Comparison of ENCODE assay signal across 10 cellular contexts in the genomic region with DNA sequence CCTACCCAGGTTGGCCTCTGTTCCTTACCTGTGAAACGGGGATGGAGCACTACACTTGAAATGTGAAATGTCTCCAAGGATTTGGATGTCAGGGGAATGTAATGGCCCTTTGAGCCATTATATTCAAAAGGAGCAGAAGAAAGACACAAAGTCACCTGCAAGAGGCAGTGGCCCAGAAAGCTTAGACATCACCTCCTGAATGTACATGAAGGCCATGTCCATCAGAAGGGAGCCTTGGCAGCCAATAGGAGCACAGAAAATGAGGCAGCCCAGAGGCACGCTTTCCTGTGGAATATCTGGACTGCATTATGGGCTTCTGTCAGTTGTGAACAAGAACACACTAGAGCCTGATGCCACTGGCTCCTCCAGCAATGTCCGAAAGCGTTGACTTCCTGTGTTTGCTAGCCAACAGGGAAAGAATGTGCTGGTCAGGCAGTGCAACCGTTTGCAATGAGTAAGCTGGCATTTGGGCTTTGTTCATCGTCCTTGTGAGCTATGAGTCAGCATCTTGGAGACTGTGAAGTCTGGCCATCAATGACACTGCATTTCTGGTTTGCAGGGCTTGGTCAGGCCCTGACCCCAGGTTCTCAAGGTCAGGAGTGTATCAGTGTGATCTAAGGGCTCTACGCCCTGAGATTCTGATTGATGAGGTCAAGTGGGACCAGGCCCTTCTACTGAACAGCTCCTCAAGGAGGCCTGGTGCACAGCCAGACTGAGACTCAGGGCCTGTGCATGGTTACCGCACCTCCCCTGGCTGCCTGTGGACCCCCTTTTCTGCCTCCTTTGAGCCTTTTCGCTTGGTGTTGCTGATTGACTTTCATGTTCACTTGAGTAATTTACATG.
DNase-seq lines count a peak whose midpoint lies in the region; ATAC-seq and TF ChIP-seq lines count a peak whose summit lies in the region.
"Had no signal": no experiment of that assay in that cellular context is flagged by ENCODE, and none has a peak within 500 bp of the region (broad histone marks: within the 10 kb centered on the region; RNA-seq: fewer than 3 reads in every experiment).

No MANE protein-coding gene starts in this region.

- no peaks in the 10 kb centered on the region for H3K9me3 Mint-ChIP-seq in activated naive CD8-positive, alpha-beta T cell treated with anti-CD3 and anti-CD28 coated beads, Interleukin-2, amount 50 U/mL, for 24 hours

- H3K36me3 Mint-ChIP-seq in activated naive CD8-positive, alpha-beta T cell treated with anti-CD3 and anti-CD28 coated beads, Interleukin-2, amount 50 U/mL, for 24 hours (ENCODE audit: low read depth) = no peaks in the 10 kb centered on the region

- no peak for ATAC-seq in HG02642 (IDR thresholded peaks at IDR 0.05; ENCODE audit: poor library complexity, unreplicated experiment)
- no peak for ATAC-seq in activated naive CD8-positive, alpha-beta T cell treated with anti-CD3 and anti-CD28 coated beads, Interleukin-2, amount 50 U/mL, for 24 hours
- ATAC-seq in GM21515 (IDR thresholded peaks at IDR 0.05; ENCODE audit: unreplicated experiment) = no peak

- no peak overlapping the region for H3K27ac Mint-ChIP-seq in activated naive CD8-positive, alpha-beta T cell treated with anti-CD3 and anti-CD28 coated beads, Interleukin-2, amount 50 U/mL, for 24 hours

- no peak overlapping the region for H3K4me3 ChIP-seq in cardiac fibroblast (replicated peaks in 1 of 2; ENCODE audit: low read depth in 2 of 2, low read length in 2 of 2)

- no peak for TF ChIP-seq CTCF in cardiac fibroblast (IDR thresholded peaks at IDR 0.05; ENCODE audit: low read depth, low read length)

- DNase-seq in A172 (ENCODE audit: low spot score) (peak; percentile 98), LHCN-M2 (ENCODE audit: low read depth) (peak; percentile 99), cardiac fibroblast (ENCODE audit: low read depth in 2 of 2) (peak; percentile 96 to 99), lung microvascular endothelial cell (ENCODE audit: low read depth in 2 of 2) (peak; percentile 64 to 95), mesenteric fat pad (ENCODE audit: low spot score) (no peak)
- DNase-seq in activated naive CD8-positive, alpha-beta T cell treated with anti-CD3 and anti-CD28 coated beads, Interleukin-2, amount 50 U/mL, for 24 hours = no peak
- DNase-seq: DND-41; stimulated activated naive CD4-positive, alpha-beta T cell had no signal

- peaks cover 5% of the 10 kb centered on the region for H3K27me3 Mint-ChIP-seq in activated naive CD8-positive, alpha-beta T cell treated with anti-CD3 and anti-CD28 coated beads, Interleukin-2, amount 50 U/mL, for 24 hours

- H3K4me1 Mint-ChIP-seq in activated naive CD8-positive, alpha-beta T cell treated with anti-CD3 and anti-CD28 coated beads, Interleukin-2, amount 50 U/mL, for 24 hours = peaks cover 6% of the 10 kb centered on the region

- H3K4me3 Mint-ChIP-seq in activated naive CD8-positive, alpha-beta T cell treated with anti-CD3 and anti-CD28 coated beads, Interleukin-2, amount 50 U/mL, for 24 hours = no peak overlapping the region

Comparison
In these comparisons a context has a peak if more than half of its experiments do, and no peak if none do; other contexts are left out.
1. DNase-seq: peak in A172 (single experiment), LHCN-M2 (single experiment), cardiac fibroblast (2 of 2) and lung microvascular endothelial cell (2 of 2); none in mesenteric fat pad (single experiment) and activated naive CD8-positive, alpha-beta T cell treated with anti-CD3 and anti-CD28 coated beads, Interleukin-2, amount 50 U/mL, for 24 hours (single experiment).